8 cellular contexts compared by ENCODE assay signal in genomic region chr6:39362487-39362865, GRCh38. TPM values are rescaled to one million over a fixed set of nuclear protein-coding genes. Genes with fewer than 3 reads are reported as not detected.
A peak's percentile ranks its signal among the peaks of the same experiment; 100 is the strongest.
DNase-seq lines count a peak whose midpoint lies in the region; ATAC-seq and TF ChIP-seq lines count a peak whose summit lies in the region.

No MANE protein-coding gene starts in this region.

- POLR2A ChIA-PET in BJ (lab: Charles Lee) = no interaction called here
- POLR2A ChIA-PET in HEK293 (lab: Yijun Ruan, JAX) = no interaction called here

- peaks cover 6% of the 10 kb centered on the region for H3K4me1 Mint-ChIP-seq in stimulated activated memory B cell treated with anti-CD40 and anti-IgM and Interleukin-4, amounts not matched to agents 10 μg/mL and 1 μg/mL and 100 μg/mL, for 72 hours

- H3K27ac Mint-ChIP-seq in stimulated activated memory B cell treated with anti-CD40 and anti-IgM and Interleukin-4, amounts not matched to agents 10 μg/mL and 1 μg/mL and 100 μg/mL, for 72 hours = no peak overlapping the region

- no peak overlapping the region for H3K4me3 Mint-ChIP-seq in stimulated activated memory B cell treated with anti-CD40 and anti-IgM and Interleukin-4, amounts not matched to agents 10 μg/mL and 1 μg/mL and 100 μg/mL, for 72 hours

- peaks cover 41% of the 10 kb centered on the region for H3K27me3 Mint-ChIP-seq in stimulated activated memory B cell treated with anti-CD40 and anti-IgM and Interleukin-4, amounts not matched to agents 10 μg/mL and 1 μg/mL and 100 μg/mL, for 72 hours

- H3K27me3 ChIP-seq in BJ (ENCODE audit: control insufficient read depth, insufficient read depth, low read length) (no peaks in the 10 kb centered on the region), colonic mucosa (no peaks in the 10 kb centered on the region)

- no peak overlapping the region for H3K9ac ChIP-seq in colonic mucosa (ENCODE audit: low read depth in 2 of 2, low read length in 2 of 2)

- no peaks in the 10 kb centered on the region for H3K36me3 ChIP-seq in BJ (ENCODE audit: control insufficient read depth, insufficient read depth, low read length)
- no peaks in the 10 kb centered on the region for H3K36me3 ChIP-seq in HEK293 (ENCODE audit: control insufficient read depth in 2 of 2, insufficient read depth in 1 of 2, low read length in 2 of 2)
- H3K36me3 ChIP-seq in colonic mucosa = no peaks in the 10 kb centered on the region

- no peak for ATAC-seq in stimulated activated naive CD8-positive, alpha-beta T cell treated with anti-CD3 and anti-CD28 coated beads, Interleukin-15, Interleukin-2, amounts not matched to agents 100 U/mL and 50 U/mL, for 24 hours
- ATAC-seq in stimulated activated memory B cell treated with anti-CD40 and anti-IgM and Interleukin-4, amounts not matched to agents 10 μg/mL and 1 μg/mL and 100 μg/mL, for 72 hours = no peak
- no peak for ATAC-seq in HG02973 (IDR thresholded peaks at IDR 0.05; ENCODE audit: unreplicated experiment)

- no peaks in the 10 kb centered on the region for H3K36me3 Mint-ChIP-seq in stimulated activated memory B cell treated with anti-CD40 and anti-IgM and Interleukin-4, amounts not matched to agents 10 μg/mL and 1 μg/mL and 100 μg/mL, for 72 hours

- H3K27ac ChIP-seq in HEK293 (ENCODE audit: extremely low read depth, low read depth, low read length) = no peak overlapping the region
- H3K27ac ChIP-seq in colonic mucosa = no peak overlapping the region

- intact Hi-C loops in colonic mucosa (cut with DNase I) = loop anchor here (10.0 kb wide), 1 partner anchor 952 kb away; no protein-coding TSS in a partner anchor

- no peak overlapping the region for H3K4me3 ChIP-seq in BJ (ENCODE audit: low read depth, low read length)
- H3K4me3 ChIP-seq in HEK293 (ENCODE audit: low read depth, low read length) = no peak overlapping the region
- no peak overlapping the region for H3K4me3 ChIP-seq in colonic mucosa

- H3K4me1 ChIP-seq in HEK293 (ENCODE audit: control insufficient read depth, insufficient read depth, low read length) (no peaks in the 10 kb centered on the region), colonic mucosa (no peaks in the 10 kb centered on the region)

- no peaks in the 10 kb centered on the region for H3K9me3 Mint-ChIP-seq in stimulated activated memory B cell treated with anti-CD40 and anti-IgM and Interleukin-4, amounts not matched to agents 10 μg/mL and 1 μg/mL and 100 μg/mL, for 72 hours

- CTCF ChIA-PET in BJ (lab: Yijun Ruan, JAX) = interaction anchor here (0.5 to 3.7 kb wide), 34 partner anchors 9 to 1172 kb away, joined by 3 to 30 read pairs (median 4); no protein-coding TSS in a partner anchor
- CTCF ChIA-PET in HEK293 (lab: Yijun Ruan, JAX) = interaction anchor here (0.5 to 5.3 kb wide), 39 partner anchors 8 to 1396 kb away, joined by 3 to 37 read pairs (median 3); no protein-coding TSS in a partner anchor

- H3K9me3 ChIP-seq in HEK293 (ENCODE audit: control insufficient read depth, insufficient read depth, low read depth, low read length) (no peaks in the 10 kb centered on the region), colonic mucosa (no peaks in the 10 kb centered on the region)

- DNase-seq in BJ (ENCODE audit: low read depth) (no peak), SHP77 treated with DMSO at 0.1 percent for 48 hours (lab: John Stamatoyannopoulos, UW) (peak; percentile 24), iPS-NIHi11 (ENCODE audit: low spot score) (peak; percentile 43), colonic mucosa (no peak)
- no peak for DNase-seq in stimulated activated naive CD8-positive, alpha-beta T cell treated with anti-CD3 and anti-CD28 coated beads, Interleukin-15, Interleukin-2, amounts not matched to agents 100 U/mL and 50 U/mL, for 24 hours

- peak; percentile 31; the same call in 1 of the 2 replicates for TF ChIP-seq CTCF in BJ (IDR thresholded peaks at IDR 0.05; ENCODE audit: insufficient read depth, low read depth, low read length)
- TF ChIP-seq CTCF in HEK293 (tag by site-specific recombination; IDR thresholded peaks at IDR 0.05) = no peak
- no peak for TF ChIP-seq CTCF in colonic mucosa (IDR thresholded peaks at IDR 0.05)

TF ChIP-seq in HEK293, 187 proteins besides CTCF, POLR2A, EP300 and RAD21:
- TF ChIP-seq ZNF2 (tag by site-specific recombination; IDR thresholded peaks at IDR 0.05) (no peak), ZNF654 (tag by site-specific recombination; IDR thresholded peaks at IDR 0.05; ENCODE audit: low read depth) (peak; percentile 24)
- TF ChIP-seq, protein P1, sequence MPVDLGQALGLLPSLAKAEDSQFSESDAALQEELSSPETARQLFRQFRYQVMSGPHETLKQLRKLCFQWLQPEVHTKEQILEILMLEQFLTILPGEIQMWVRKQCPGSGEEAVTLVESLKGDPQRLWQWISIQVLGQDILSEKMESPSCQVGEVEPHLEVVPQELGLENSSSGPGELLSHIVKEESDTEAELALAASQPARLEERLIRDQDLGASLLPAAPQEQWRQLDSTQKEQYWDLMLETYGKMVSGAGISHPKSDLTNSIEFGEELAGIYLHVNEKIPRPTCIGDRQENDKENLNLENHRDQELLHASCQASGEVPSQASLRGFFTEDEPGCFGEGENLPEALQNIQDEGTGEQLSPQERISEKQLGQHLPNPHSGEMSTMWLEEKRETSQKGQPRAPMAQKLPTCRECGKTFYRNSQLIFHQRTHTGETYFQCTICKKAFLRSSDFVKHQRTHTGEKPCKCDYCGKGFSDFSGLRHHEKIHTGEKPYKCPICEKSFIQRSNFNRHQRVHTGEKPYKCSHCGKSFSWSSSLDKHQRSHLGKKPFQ (tag by site-specific recombination; IDR thresholded peaks at IDR 0.05) = no peak

RNA-seq across cellular contexts. Expression of gene KCNK16, which starts 40.0 kb away (rescaled TPM):
- not detected in 2 replicates for polyA plus RNA-seq in BJ (2011; rRNA removed)
- not detected in 2 replicates for polyA minus RNA-seq in BJ (2011; rRNA and poly(A)+ RNA removed)
- total RNA-seq in colonic mucosa = not detected

RNA-seq across cellular contexts. Expression of gene KCNK17, which starts 48.3 kb away (rescaled TPM):
- not detected in 2 replicates for polyA plus RNA-seq in BJ (2011; rRNA removed)
- polyA minus RNA-seq in BJ (2011; rRNA and poly(A)+ RNA removed) = not detected in 2 replicates
- not detected for total RNA-seq in colonic mucosa

Comparison
In these comparisons a context has a peak if more than half of its experiments do, and no peak if none do; other contexts are left out.
1. DNase-seq: peak in SHP77 treated with DMSO at 0.1 percent for 48 hours (single experiment) and iPS-NIHi11 (single experiment); none in BJ (single experiment), stimulated activated naive CD8-positive, alpha-beta T cell treated with anti-CD3 and anti-CD28 coated beads, Interleukin-15, Interleukin-2, amounts not matched to agents 100 U/mL and 50 U/mL, for 24 hours (single experiment) and colonic mucosa (single experiment).